ENCODE assay signal across 10 cellular contexts in the genomic region with DNA sequence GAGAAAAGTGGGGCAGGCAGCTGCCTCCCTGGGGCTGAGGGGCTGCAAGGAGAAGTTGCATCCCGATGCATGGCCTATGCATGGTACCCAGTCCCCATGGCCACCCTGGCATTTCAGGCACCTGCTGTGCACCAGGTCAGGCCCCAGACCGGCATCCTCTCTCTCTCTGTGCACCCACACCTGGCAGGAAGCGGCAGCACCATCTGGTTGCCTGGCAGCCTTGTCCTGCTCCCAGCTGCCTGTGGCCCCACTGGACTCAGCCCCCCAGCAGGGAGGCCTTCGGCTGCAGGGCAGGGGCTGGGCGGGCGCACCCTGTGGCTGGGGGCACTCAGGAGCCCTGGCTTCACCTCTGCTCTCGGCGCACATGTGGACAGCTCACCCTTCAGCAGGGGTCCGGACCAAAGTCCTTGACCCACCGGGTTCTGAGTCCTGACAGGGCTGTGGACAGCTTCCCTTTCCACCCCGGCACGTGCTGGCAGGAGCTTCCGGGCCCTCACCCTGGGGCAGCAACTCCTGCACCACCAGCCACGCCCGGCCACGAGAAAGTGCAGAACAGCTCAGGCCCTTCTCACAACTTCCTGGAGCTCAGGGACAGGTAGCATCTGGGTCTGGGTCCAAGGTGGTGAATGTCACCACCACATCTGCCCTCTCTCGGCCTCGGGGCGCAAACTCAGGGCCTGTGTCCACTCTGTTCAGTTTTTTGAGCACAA. TPM values are rescaled to one million over a fixed set of nuclear protein-coding genes. Genes with fewer than 3 reads are reported as not detected.
"Had no signal": no experiment of that assay in that cellular context is flagged by ENCODE, and none has a peak within 500 bp of the region (broad histone marks: within the 10 kb centered on the region; RNA-seq: fewer than 3 reads in every experiment).

No MANE protein-coding gene starts in this region.

- H3K4me3 ChIP-seq: lower lobe of right lung, thoracic aorta, upper lobe of left lung had no signal

- H3K27me3 ChIP-seq: upper lobe of left lung had no signal

- H3K9me3 ChIP-seq: lower lobe of right lung, thoracic aorta, upper lobe of left lung had no signal

- DNase-seq: cortex of kidney, kidney, occipital lobe had no signal

- FAIRE-seq: kidney, small intestine had no signal

- H3K27ac ChIP-seq: lower lobe of right lung, thoracic aorta had no signal

RNA-seq across cellular contexts. Expression of a gene that starts 42.0 kb away (rescaled TPM):
- polyA plus RNA-seq: neural cell had no signal

RNA-seq across cellular contexts. Expression of a gene that starts 56.7 kb away (rescaled TPM):
- total RNA-seq: cerebellum had no signal
- polyA plus RNA-seq: fibroblast of lung, neural cell had no signal
